Comparison of ENCODE assay signal across 11 cellular contexts in the genomic region with DNA sequence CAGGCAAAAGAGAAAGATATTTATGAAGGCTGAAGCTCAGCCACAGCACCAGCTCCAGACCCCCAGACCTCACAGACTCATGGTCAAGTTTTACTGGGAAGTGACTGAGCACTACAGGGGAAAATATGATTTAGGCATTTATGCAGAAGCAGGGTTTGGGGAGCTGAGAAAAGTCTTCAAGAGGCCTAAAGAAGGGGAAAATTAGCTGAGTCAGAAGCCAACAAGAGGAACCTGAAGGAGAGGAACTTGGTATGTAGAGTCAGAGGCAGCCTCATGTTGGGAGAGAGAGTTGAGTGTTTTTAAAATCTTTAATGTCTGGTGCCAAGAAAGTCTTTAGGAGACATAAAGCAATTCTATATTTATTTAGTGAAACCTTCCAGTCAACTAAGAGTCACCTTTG.
DNase-seq lines count a peak whose midpoint lies in the region; ATAC-seq and TF ChIP-seq lines count a peak whose summit lies in the region.
"Had no signal": no experiment of that assay in that cellular context is flagged by ENCODE, and none has a peak within 500 bp of the region (broad histone marks: within the 10 kb centered on the region; RNA-seq: fewer than 3 reads in every experiment).

No MANE protein-coding gene starts in this region.

- peaks cover 8% of the 10 kb centered on the region for H3K4me1 Mint-ChIP-seq in activated naive CD8-positive, alpha-beta T cell treated with anti-CD3 and anti-CD28 coated beads, Interleukin-2, amount 50 U/mL, for 24 hours
- H3K4me1 Mint-ChIP-seq in activated naive CD8-positive, alpha-beta T cell treated with anti-CD3 and anti-CD28 coated beads for 36 hours = peaks cover 3% of the 10 kb centered on the region

- TF ChIP-seq CTCF in vagina (IDR thresholded peaks at IDR 0.05) = no peak

- H3K27ac Mint-ChIP-seq in activated naive CD8-positive, alpha-beta T cell treated with anti-CD3 and anti-CD28 coated beads, Interleukin-2, amount 50 U/mL, for 24 hours = no peak overlapping the region
- H3K27ac Mint-ChIP-seq in activated naive CD8-positive, alpha-beta T cell treated with anti-CD3 and anti-CD28 coated beads for 36 hours = no peak overlapping the region

- H3K27me3 Mint-ChIP-seq in activated naive CD8-positive, alpha-beta T cell treated with anti-CD3 and anti-CD28 coated beads, Interleukin-2, amount 50 U/mL, for 24 hours = peaks cover 1% of the 10 kb centered on the region
- no peaks in the 10 kb centered on the region for H3K27me3 Mint-ChIP-seq in activated naive CD8-positive, alpha-beta T cell treated with anti-CD3 and anti-CD28 coated beads for 36 hours

- TF ChIP-seq POLR2A in vagina (IDR thresholded peaks at IDR 0.05) = no peak

- H3K36me3 ChIP-seq in muscle layer of duodenum (ENCODE audit: control insufficient read depth in 1 of 2, insufficient read depth in 2 of 2, low read length in 2 of 2) = no peaks in the 10 kb centered on the region
- H3K36me3 ChIP-seq in vagina = no peaks in the 10 kb centered on the region

- H3K4me3 ChIP-seq in muscle layer of duodenum (ENCODE audit: low read depth in 1 of 2, low read length in 2 of 2) (no peak overlapping the region), vagina (no peak overlapping the region)

- ATAC-seq in activated naive CD8-positive, alpha-beta T cell treated with anti-CD3 and anti-CD28 coated beads, Interleukin-2, amount 50 U/mL, for 24 hours = peak; percentile 15
- ATAC-seq in GM19463 (IDR thresholded peaks at IDR 0.05; ENCODE audit: unreplicated experiment) = no peak
- ATAC-seq in esophagus mucosa = no peak
- no peak for ATAC-seq in GM18517 (IDR thresholded peaks at IDR 0.05; ENCODE audit: unreplicated experiment)

- H3K27ac ChIP-seq in cingulate gyrus (ENCODE audit: low read depth, low read length) (peak overlapping the region; percentile 76), muscle layer of duodenum (ENCODE audit: low read length) (peak overlapping the region; percentile 89), vagina (peak overlapping the region; percentile 57)
- H3K27ac ChIP-seq: 22Rv1 had no signal

- H3K9me3 ChIP-seq in muscle layer of duodenum (ENCODE audit: control insufficient read depth in 1 of 2, low read length in 2 of 2) (no peaks in the 10 kb centered on the region), vagina (no peaks in the 10 kb centered on the region)

- H3K4me1 ChIP-seq in muscle layer of duodenum (ENCODE audit: control insufficient read depth in 1 of 2, insufficient read depth in 2 of 2, low read length in 2 of 2) (peaks cover 0 to 12% of the 10 kb centered on the region in 2 donors), vagina (peaks cover 24% of the 10 kb centered on the region)

- H3K4me3 Mint-ChIP-seq in activated naive CD8-positive, alpha-beta T cell treated with anti-CD3 and anti-CD28 coated beads, Interleukin-2, amount 50 U/mL, for 24 hours = no peak overlapping the region
- no peak overlapping the region for H3K4me3 Mint-ChIP-seq in activated naive CD8-positive, alpha-beta T cell treated with anti-CD3 and anti-CD28 coated beads for 36 hours

- no peak for DNase-seq in activated naive CD8-positive, alpha-beta T cell treated with anti-CD3 and anti-CD28 coated beads, Interleukin-2, amount 50 U/mL, for 24 hours
- no peak for DNase-seq in activated naive CD8-positive, alpha-beta T cell treated with anti-CD3 and anti-CD28 coated beads for 36 hours
- DNase-seq in vagina (ENCODE audit: extremely low spot score in 2 of 2) = no peak
- DNase-seq: activated effector memory CD4-positive, alpha-beta T cell treated with anti-CD3 and anti-CD28 coated beads, Interleukin-2, amount 50 U/mL, for 16 hours; NCI-H1105 treated with DMSO at 0.1 percent for 48 hours had no signal

- H3K27me3 ChIP-seq in muscle layer of duodenum (ENCODE audit: low read depth, low read length) (no peaks in the 10 kb centered on the region), vagina (no peaks in the 10 kb centered on the region)

- H3K9me3 Mint-ChIP-seq in activated naive CD8-positive, alpha-beta T cell treated with anti-CD3 and anti-CD28 coated beads, Interleukin-2, amount 50 U/mL, for 24 hours = no peaks in the 10 kb centered on the region
- H3K9me3 Mint-ChIP-seq in activated naive CD8-positive, alpha-beta T cell treated with anti-CD3 and anti-CD28 coated beads for 36 hours = peaks cover 1% of the 10 kb centered on the region

- intact Hi-C loops in vagina (cut with DNase I) = no loop called here

- no peaks in the 10 kb centered on the region for H3K36me3 Mint-ChIP-seq in activated naive CD8-positive, alpha-beta T cell treated with anti-CD3 and anti-CD28 coated beads, Interleukin-2, amount 50 U/mL, for 24 hours (ENCODE audit: low read depth)
- H3K36me3 Mint-ChIP-seq in activated naive CD8-positive, alpha-beta T cell treated with anti-CD3 and anti-CD28 coated beads for 36 hours = no peaks in the 10 kb centered on the region
